Comparison of ENCODE assay signal across 15 cellular contexts in genomic region chr10:11480687-11481086, GRCh38.
"Had no signal": no experiment of that assay in that cellular context is flagged by ENCODE, and none has a peak within 500 bp of the region (broad histone marks: within the 10 kb centered on the region; RNA-seq: fewer than 3 reads in every experiment).

No MANE protein-coding gene starts in this region.

- H3K9me3 ChIP-seq: prostate gland, thoracic aorta, upper lobe of right lung had no signal

- H3K27me3 ChIP-seq: foreskin keratinocyte, upper lobe of right lung had no signal

- H3K9me3 Mint-ChIP-seq: effector memory CD8-positive, alpha-beta T cell had no signal

- H3K4me1 ChIP-seq: foreskin keratinocyte, prostate gland, upper lobe of right lung had no signal

- DNase-seq: activated CD4-positive, CD25-positive, alpha-beta regulatory T cell; activated effector memory CD4-positive, alpha-beta T cell treated with Interleukin-2 at 50 U/mL for 16 hours; aorta; dermis blood vessel endothelial cell; effector memory CD8-positive, alpha-beta T cell; foreskin keratinocyte; head of caudate nucleus; kidney glomerular epithelial cell; left ventricle myocardium superior; right cardiac atrium; small intestine; SW 1271; upper lobe of right lung had no signal

- ATAC-seq: effector memory CD8-positive, alpha-beta T cell; foreskin keratinocyte; left ventricle myocardium superior; right cardiac atrium; upper lobe of right lung had no signal

- H3K4me3 Mint-ChIP-seq: effector memory CD8-positive, alpha-beta T cell had no signal

- H3K27ac ChIP-seq: foreskin keratinocyte, prostate gland, thoracic aorta, upper lobe of right lung had no signal
